Comparison of ENCODE assay signal across 19 cellular contexts in genomic region chr3:14890470-14890869, GRCh38. TPM values are rescaled to one million over a fixed set of nuclear protein-coding genes. Genes with fewer than 3 reads are reported as not detected.
DNase-seq lines count a peak whose midpoint lies in the region; ATAC-seq and TF ChIP-seq lines count a peak whose summit lies in the region.
"Had no signal": no experiment of that assay in that cellular context is flagged by ENCODE, and none has a peak within 500 bp of the region (broad histone marks: within the 10 kb centered on the region; RNA-seq: fewer than 3 reads in every experiment).

No MANE protein-coding gene starts in this region.

- no peaks in the 10 kb centered on the region for H3K4me1 Mint-ChIP-seq in chondrocyte (ENCODE audit: low read depth)

- H3K9me3 Mint-ChIP-seq in chondrocyte (ENCODE audit: low read depth) = no peaks in the 10 kb centered on the region
- H3K9me3 Mint-ChIP-seq: activated naive CD4-positive, alpha-beta T cell treated with anti-CD3 and anti-CD28 coated beads for 36 hours; CD8-positive, alpha-beta memory T cell; HFFc6 had no signal

- no peaks in the 10 kb centered on the region for H4K20me1 ChIP-seq in OCI-LY3 (ENCODE audit: insufficient read depth, low read length)

- H3K4me3 ChIP-seq in OCI-LY3 (ENCODE audit: low read length) = no peak overlapping the region
- H3K4me3 ChIP-seq: left lung, prostate gland, thoracic aorta had no signal

- H3K79me2 ChIP-seq in OCI-LY3 (ENCODE audit: low read length) = no peaks in the 10 kb centered on the region

- H3K36me3 ChIP-seq in OCI-LY3 (replicated peaks; ENCODE audit: low read depth, low read length) = no peaks in the 10 kb centered on the region
- H3K36me3 ChIP-seq: brain microvascular endothelial cell, left lung, prostate gland, thoracic aorta had no signal

- H3K27me3 Mint-ChIP-seq in chondrocyte (ENCODE audit: low read depth) = peaks cover 57% of the 10 kb centered on the region

- H3K4me3 Mint-ChIP-seq in chondrocyte (ENCODE audit: unreplicated experiment) = no peak overlapping the region
- H3K4me3 Mint-ChIP-seq: activated naive CD4-positive, alpha-beta T cell treated with anti-CD3 and anti-CD28 coated beads for 36 hours; CD8-positive, alpha-beta memory T cell; HFFc6; naive B cell had no signal

- peak overlapping the region; percentile 18; the same call in 1 of the 2 replicates for H3K4me2 ChIP-seq in OCI-LY3 (ENCODE audit: low read length)

- H3K9ac ChIP-seq in OCI-LY3 (ENCODE audit: low read length) = no peak overlapping the region

- DNase-seq in renal cortical epithelial cell (ENCODE audit: low read depth) = peak; percentile 53
- DNase-seq in chondrocyte (ENCODE audit: low spot score) = no peak
- DNase-seq in HPDE6-E6E7 (ENCODE audit: extremely low spot score) = no peak
- no peak for DNase-seq in nucleus accumbens (lab: John Stamatoyannopoulos, UW)
- DNase-seq: activated CD8-positive, alpha-beta memory T cell treated with anti-CD3 and anti-CD28 coated beads for 24 hours; activated naive CD4-positive, alpha-beta T cell treated with anti-CD3 and anti-CD28 coated beads for 36 hours; brain microvascular endothelial cell; CD8-positive, alpha-beta memory T cell; HFFc6; left lung; naive B cell; NCI-H1048; NCI-H2171; stimulated activated CD4-positive, alpha-beta T cell treated with anti-CD3 and anti-CD28 coated beads, Interleukin-15, amount 100 ng/mL, for 24 hours had no signal

- no peaks in the 10 kb centered on the region for H3K9me3 ChIP-seq in OCI-LY3 (ENCODE audit: insufficient read depth, low read length)
- H3K9me3 ChIP-seq: left lung, prostate gland, thoracic aorta had no signal

- peak; percentile 71 for ATAC-seq in GM18520 (IDR thresholded peaks at IDR 0.05; ENCODE audit: unreplicated experiment)
- ATAC-seq in GM21619 (IDR thresholded peaks at IDR 0.05; ENCODE audit: unreplicated experiment) = peak; percentile 70
- ATAC-seq: left lung had no signal

- H3K27me3 ChIP-seq in OCI-LY3 (ENCODE audit: low read depth, low read length) = peaks cover 59% of the 10 kb centered on the region
- H3K27me3 ChIP-seq: brain microvascular endothelial cell, left lung had no signal

- H3K4me1 ChIP-seq in OCI-LY3 (ENCODE audit: low read length) = peaks cover 10% of the 10 kb centered on the region
- H3K4me1 ChIP-seq: prostate gland had no signal

- H3K27ac ChIP-seq in OCI-LY3 (ENCODE audit: low read length) = no peak overlapping the region
- H3K27ac ChIP-seq: brain microvascular endothelial cell, left lung, prostate gland, thoracic aorta had no signal

- no peak overlapping the region for H2AFZ ChIP-seq in OCI-LY3 (ENCODE audit: low read depth, low read length)

- TF ChIP-seq CTCF in OCI-LY3 (IDR thresholded peaks at IDR 0.05; ENCODE audit: low read depth, low read length) (no peak), chondrocyte (IDR thresholded peaks at IDR 0.05) (no peak)

- H3K27ac Mint-ChIP-seq in chondrocyte (ENCODE audit: unreplicated experiment) = no peak overlapping the region
- H3K27ac Mint-ChIP-seq: activated naive CD4-positive, alpha-beta T cell treated with anti-CD3 and anti-CD28 coated beads for 36 hours; HFFc6 had no signal

- H3K36me3 Mint-ChIP-seq in chondrocyte (ENCODE audit: low read depth) = no peaks in the 10 kb centered on the region

RNA-seq across cellular contexts. Expression of gene NR2C2, which starts 56.9 kb away (rescaled TPM):
- 14.2 and 42.2 TPM in 2 replicates for total RNA-seq in renal cortical epithelial cell
- total RNA-seq in chondrocyte = 33.3 to 42.5 TPM (median 41.7 TPM) in 3 replicates
